In the genomic region with DNA sequence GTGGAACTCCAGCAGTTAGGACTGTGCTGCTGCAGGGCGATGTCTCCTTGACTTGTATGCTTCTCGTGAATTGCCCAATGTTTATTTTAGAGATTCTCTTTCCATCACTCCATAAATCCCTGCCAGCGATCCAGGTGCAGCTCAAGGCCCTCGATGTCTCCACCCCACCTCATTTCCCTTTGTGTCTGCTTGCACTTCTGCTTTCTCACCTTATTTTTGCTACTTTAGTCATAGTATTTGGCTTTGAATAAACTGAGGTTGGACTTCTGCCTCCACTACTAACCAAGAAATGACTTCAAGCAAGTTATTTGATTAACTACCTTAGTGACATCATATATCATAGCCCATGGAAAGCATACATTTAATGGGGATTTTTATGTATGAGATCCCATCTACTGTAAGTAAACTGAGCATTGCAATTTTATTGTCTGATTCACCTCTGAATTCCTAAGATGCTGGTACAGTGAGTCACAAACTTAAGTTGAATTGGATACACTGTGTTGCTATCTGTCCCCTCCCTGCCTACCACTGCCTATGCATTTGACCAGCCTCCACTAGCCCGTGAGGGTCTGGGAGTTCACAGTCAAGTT, we compare ENCODE assay signal across 12 cellular contexts.
DNase-seq lines count a peak whose midpoint lies in the region; FAIRE-seq and TF ChIP-seq lines count a peak whose summit lies in the region.
"Had no signal": no experiment of that assay in that cellular context is flagged by ENCODE, and none has a peak within 500 bp of the region (broad histone marks: within the 10 kb centered on the region; RNA-seq: fewer than 3 reads in every experiment).

No MANE protein-coding gene starts in this region.

- H3K4me3 ChIP-seq in mammary epithelial cell (replicated peaks in 1 of 3; ENCODE audit: insufficient read depth in 1 of 3, low read depth in 2 of 3, low read length in 3 of 3), result no peak overlapping the region
- H3K4me3 ChIP-seq: esophagus squamous epithelium, testis had no signal

- BruUV-seq in mammary epithelial cell (replicated peaks; lab: Mats Ljungman, UMichigan), result no TSS peak

- peak overlapping the region; percentile 38 for H2AFZ ChIP-seq in mammary epithelial cell (ENCODE audit: low read depth, low read length)

- no peak for TF ChIP-seq CTCF in mammary epithelial cell (conservative IDR thresholded peaks at IDR 0.05 in 1 of 2, IDR thresholded peaks at IDR 0.05 in 1 of 2; ENCODE audit: extremely low read depth in 1 of 2, insufficient read depth in 1 of 2, low read depth in 1 of 2, low read length in 2 of 2)

- H3K9me3 ChIP-seq in mammary epithelial cell (replicated peaks; ENCODE audit: insufficient read depth, low read length), result no peaks in the 10 kb centered on the region
- H3K9me3 ChIP-seq: esophagus squamous epithelium, testis had no signal

- peaks cover 35% of the 10 kb centered on the region for H3K4me1 ChIP-seq in mammary epithelial cell (ENCODE audit: insufficient read depth, low read length)
- H3K4me1 ChIP-seq: esophagus squamous epithelium, testis had no signal

- no peaks in the 10 kb centered on the region for H3K27me3 ChIP-seq in mammary epithelial cell (ENCODE audit: insufficient read depth, low read length)
- H3K27me3 ChIP-seq: esophagus squamous epithelium, testis had no signal

- in situ Hi-C loops in mammary epithelial cell (cut with MboI; ENCODE audit: low sequenced_read_pairs in 2 of 2), result loop anchor here (10.0 to 25.0 kb wide), 2 partner anchors 448 to 460 kb away; no protein-coding TSS in a partner anchor

- H4K20me1 ChIP-seq in mammary epithelial cell (ENCODE audit: insufficient read depth, low read length), result no peaks in the 10 kb centered on the region

- no peak for TF ChIP-seq POLR2A in H54 (IDR thresholded peaks at IDR 0.05; ENCODE audit: low read depth, low read length)

- dilution Hi-C loops in mammary epithelial cell (cut with HindIII; ENCODE audit: low sequenced_read_pairs), result no loop called here

- intact Hi-C loops in mammary epithelial cell (cut with micrococcal nuclease), result loop anchor here (1.0 to 10.0 kb wide), 5 partner anchors 210 to 568 kb away; no protein-coding TSS in a partner anchor

- H3K27ac ChIP-seq in mammary epithelial cell (ENCODE audit: insufficient read depth, low read depth, low read length), result peak overlapping the region; percentile 81
- H3K27ac ChIP-seq: esophagus squamous epithelium, testis had no signal

- H3K4me2 ChIP-seq in mammary epithelial cell (ENCODE audit: insufficient read depth, low read depth, low read length), result peak overlapping the region; percentile 74

- peak; percentile 65 for DNase-seq in H54 (ENCODE audit: insufficient read length, low spot score)
- DNase-seq in NCI-H748 (lab: John Stamatoyannopoulos, UW; ENCODE audit: unreplicated experiment), result peak; percentile 76
- DNase-seq in mammary epithelial cell, result peak; percentile 86
- peak; percentile 67 for DNase-seq in renal cortical epithelial cell (ENCODE audit: low read depth)
- no peak for DNase-seq in activated gamma-delta T cell treated with Interleukin-2 at 50 U/mL for 16 hours
- DNase-seq in NCI-H128 (lab: John Stamatoyannopoulos, UW; ENCODE audit: unreplicated experiment), result no peak
- DNase-seq in NCI-H1436 treated with DMSO at 0.1 percent for 48 hours (lab: John Stamatoyannopoulos, UW), result no peak
- DNase-seq: activated CD8-positive, alpha-beta memory T cell treated with anti-CD3 and anti-CD28 coated beads, Interleukin-2, amount 50 U/mL, for 4 hours; esophagus squamous epithelium; NCI-H526 treated with DMSO at 0.1 percent for 48 hours; testis had no signal

- peak; percentile 95 for FAIRE-seq in H54 (lab: Jason Lieb, UNC)
- FAIRE-seq: G401.6 had no signal

- H3K36me3 ChIP-seq in mammary epithelial cell (ENCODE audit: insufficient read depth, low read length), result no peaks in the 10 kb centered on the region
- H3K36me3 ChIP-seq: esophagus squamous epithelium had no signal

- no peaks in the 10 kb centered on the region for H3K79me2 ChIP-seq in mammary epithelial cell (ENCODE audit: insufficient read depth, low read length)

- H3K9ac ChIP-seq in mammary epithelial cell (ENCODE audit: insufficient read depth, low read length), result no peak overlapping the region

- WGBS in mammary epithelial cell (ENCODE audit: low coverage, missing lambda C conversion rate), result 4% methylated on average over 5 of the region's 5 CpGs

- CTCF ChIA-PET in mammary epithelial cell (lab: Charles Lee; ENCODE audit: low non-redundant PET), result no interaction called here

Comparison
In these comparisons a context has a peak if more than half of its experiments do, and no peak if none do; other contexts are left out.
1. DNase-seq: peak in H54 (single experiment), NCI-H748 (single experiment), mammary epithelial cell (single experiment) and renal cortical epithelial cell (single experiment); none in activated gamma-delta T cell treated with Interleukin-2 at 50 U/mL for 16 hours (single experiment), NCI-H128 (single experiment) and NCI-H1436 treated with DMSO at 0.1 percent for 48 hours (single experiment).